Comparison of ENCODE assay signal across 21 cellular contexts in genomic region chr10:104197364-104197763, GRCh38. TPM values are rescaled to one million over a fixed set of nuclear protein-coding genes. Genes with fewer than 3 reads are reported as not detected.
DNase-seq lines count a peak whose midpoint lies in the region; ATAC-seq, FAIRE-seq and TF ChIP-seq lines count a peak whose summit lies in the region.
"Had no signal": no experiment of that assay in that cellular context is flagged by ENCODE, and none has a peak within 500 bp of the region (broad histone marks: within the 10 kb centered on the region; RNA-seq: fewer than 3 reads in every experiment).

No MANE protein-coding gene starts in this region.

- H3K79me2 ChIP-seq in PC-9 (ENCODE audit: low read depth): no peaks in the 10 kb centered on the region
- no peaks in the 10 kb centered on the region for H3K79me2 ChIP-seq in keratinocyte (ENCODE audit: control insufficient read depth, insufficient read depth, low read length)
- H3K79me2 ChIP-seq: parathyroid adenoma had no signal

- TF ChIP-seq POLR2A in suprapubic skin (IDR thresholded peaks at IDR 0.05): no peak

- ATAC-seq in GM21529 (IDR thresholded peaks at IDR 0.05; ENCODE audit: unreplicated experiment): no peak

- DNase-seq in Caki2 (ENCODE audit: low read depth) (peak; percentile 35), LoVo (ENCODE audit: low spot score) (peak; percentile 71), PC-9 (peak; percentile 9 to 74), keratinocyte (ENCODE audit: low read depth, low spot score) (peak; percentile 7), suprapubic skin (ENCODE audit: low spot score in 2 of 2) (no peak), GDM1 (lab: John Stamatoyannopoulos, UW) (no peak)
- no peak for DNase-seq in stimulated activated CD4-positive, alpha-beta T cell treated with anti-CD3 and anti-CD28 coated beads, Interleukin-12 subunit alpha, Interleukin-12 subunit beta, amount 100 ng/mL, for 4 hours
- DNase-seq: activated CD4-positive, alpha-beta T cell treated with anti-CD3 and anti-CD28 coated beads for 1 hour; activated naive CD8-positive, alpha-beta T cell treated with anti-CD3 and anti-CD28 coated beads for 36 hours; central memory CD4-positive, alpha-beta T cell; glutamatergic neuron; islet precursor cell; NCI-H1092 treated with DMSO at 0.1 percent for 48 hours; SHP77 treated with DMSO at 0.1 percent for 48 hours; stimulated activated naive CD4-positive, alpha-beta T cell treated with Interleukin-2 at 50 U/mL for 16 hours had no signal

- H3K36me3 ChIP-seq in PC-9 (ENCODE audit: low read depth) (no peaks in the 10 kb centered on the region), keratinocyte (ENCODE audit: control insufficient read depth in 2 of 2, extremely low read depth in 1 of 2, insufficient read depth in 2 of 2, low read length in 2 of 2) (no peaks in the 10 kb centered on the region), suprapubic skin (no peaks in the 10 kb centered on the region)

- BruUV-seq in PC-9 (replicated peaks; lab: Mats Ljungman, UMichigan): no TSS peak

- dilution Hi-C loops in keratinocyte (cut with MboI; ENCODE audit: extremely low pct_ligation_motif_present, low sequenced_read_pairs): no loop called here

- CTCF ChIA-PET in PC-9 (lab: Charles Lee): no interaction called here

- POLR2A ChIA-PET in PC-9 (lab: Charles Lee; ENCODE audit: unreplicated experiment): no interaction called here

- H3K27me3 ChIP-seq in PC-9 (ENCODE audit: insufficient read depth, low read depth): no peaks in the 10 kb centered on the region
- peaks cover 6% of the 10 kb centered on the region for H3K27me3 ChIP-seq in keratinocyte (ENCODE audit: control insufficient read depth, extremely low read depth, insufficient read depth, low read length)
- H3K27me3 ChIP-seq in suprapubic skin: no peaks in the 10 kb centered on the region

- H4K20me1 ChIP-seq in PC-9 (ENCODE audit: insufficient read depth): no peaks in the 10 kb centered on the region
- H4K20me1 ChIP-seq in keratinocyte (ENCODE audit: control insufficient read depth, extremely low read depth, insufficient read depth, low read length): no peaks in the 10 kb centered on the region

- in situ Hi-C loops in Caki2 (cut with HindIII; ENCODE audit: low pct_unique_long_range_greater_than_20kb, low sequenced_read_pairs): no loop called here

- TF ChIP-seq CTCF in PC-9 (conservative IDR thresholded peaks at IDR 0.05) (no peak), keratinocyte (optimal IDR thresholded peaks at IDR 0.05 in 1 of 3, IDR thresholded peaks at IDR 0.05 in 1 of 3, conservative IDR thresholded peaks at IDR 0.05 in 1 of 3; ENCODE audit: extremely low read depth in 1 of 3, insufficient read depth in 2 of 3, low read length in 3 of 3) (no peak), suprapubic skin (IDR thresholded peaks at IDR 0.05) (no peak)

- no peak overlapping the region for H3K4me3 ChIP-seq in PC-9
- H3K4me3 ChIP-seq in keratinocyte (ENCODE audit: control insufficient read depth in 2 of 3, extremely low read depth in 1 of 3, insufficient read depth in 2 of 3, low read depth in 1 of 3, low read length in 3 of 3): no peak overlapping the region
- H3K4me3 ChIP-seq in suprapubic skin: no peak overlapping the region
- H3K4me3 ChIP-seq: smooth muscle cell had no signal

- no peaks in the 10 kb centered on the region for H3K9me1 ChIP-seq in keratinocyte (ENCODE audit: control insufficient read depth, extremely low read depth, insufficient read depth, low read length)

- no peaks in the 10 kb centered on the region for H3K9me2 ChIP-seq in PC-9 (ENCODE audit: insufficient read depth)

- H3K4me2 ChIP-seq in PC-9 (peak overlapping the region; percentile 48), keratinocyte (ENCODE audit: control insufficient read depth, extremely low read depth, insufficient read depth, low read depth, low read length) (peak overlapping the region; percentile 64)
- H3K4me2 ChIP-seq: smooth muscle cell had no signal

- FAIRE-seq in keratinocyte (lab: Jason Lieb, UNC): peak; percentile 32
- FAIRE-seq: H1 had no signal

- 54% methylated on average over 2 of the region's 2 CpGs for whole genome bisulfite sequencing in suprapubic skin

- peaks cover 14% of the 10 kb centered on the region for H3K4me1 ChIP-seq in PC-9 (replicated peaks; ENCODE audit: insufficient read depth)
- H3K4me1 ChIP-seq in keratinocyte (ENCODE audit: control insufficient read depth, extremely low read depth, insufficient read depth, low read length): peaks cover 7% of the 10 kb centered on the region
- no peaks in the 10 kb centered on the region for H3K4me1 ChIP-seq in suprapubic skin
- H3K4me1 ChIP-seq: parathyroid adenoma had no signal

- H3K9me3 ChIP-seq in PC-9 (ENCODE audit: insufficient read depth, low read depth) (no peaks in the 10 kb centered on the region), keratinocyte (ENCODE audit: control insufficient read depth, low read depth, low read length) (no peaks in the 10 kb centered on the region), suprapubic skin (no peaks in the 10 kb centered on the region)

- peaks cover 10% of the 10 kb centered on the region for H3F3A ChIP-seq in PC-9 (ENCODE audit: insufficient read depth, low read depth)

- H3K27ac ChIP-seq in PC-9: no peak overlapping the region
- H3K27ac ChIP-seq in keratinocyte (ENCODE audit: control insufficient read depth, insufficient read depth, low read length): no peak overlapping the region
- no peak overlapping the region for H3K27ac ChIP-seq in suprapubic skin
- H3K27ac ChIP-seq: parathyroid adenoma had no signal

- no peak overlapping the region for H2AFZ ChIP-seq in PC-9
- peak overlapping the region; percentile 82 for H2AFZ ChIP-seq in keratinocyte (ENCODE audit: control insufficient read depth, low read length)
- H2AFZ ChIP-seq: parathyroid adenoma had no signal

- no peak overlapping the region for H3K9ac ChIP-seq in keratinocyte (ENCODE audit: control insufficient read depth, extremely low read depth, insufficient read depth, low read length)
- H3K9ac ChIP-seq: parathyroid adenoma had no signal

- TF ChIP-seq EP300 in suprapubic skin (IDR thresholded peaks at IDR 0.05): no peak

- intact Hi-C loops in PC-9 (cut with micrococcal nuclease; ENCODE audit: unreplicated experiment): loop anchor here (1.0 kb wide), 1 partner anchor 307 kb away; no protein-coding TSS in a partner anchor

RNA-seq across cellular contexts. Expression of gene CFAP43, which starts 34.8 kb away (rescaled TPM):
- total RNA-seq in Caki2 (2014; rRNA removed; shearing (Covaris generic); ENCODE audit: low replicate concordance): 1.1 and 2.7 TPM in 2 replicates
- total RNA-seq in PC-9 (2021): 6.0 and 7.1 TPM in 2 replicates
- polyA plus RNA-seq in keratinocyte: 0.20 to 0.26 TPM (median 0.25 TPM) in 3 replicates
- polyA plus RNA-seq in keratinocyte (2011; ENCODE audit: low read depth): 1.0 TPM
- 0.23 TPM in 2 replicates for polyA plus RNA-seq in keratinocyte (2011; cell fraction: cytosol; rRNA removed)
- 0.43 and 0.67 TPM in 2 replicates for polyA plus RNA-seq in keratinocyte (2011; cell fraction: nucleus; rRNA removed)
- 0.13 and 0.23 TPM in 2 replicates for polyA plus RNA-seq in keratinocyte (2012; ENCODE audit: low replicate concordance)
- 0.10 to 0.35 TPM in 2 of 3 replicates, not detected in the other for polyA minus RNA-seq in keratinocyte
- polyA minus RNA-seq in keratinocyte (2011; cell fraction: cytosol; rRNA and poly(A)+ RNA removed): not detected
- polyA minus RNA-seq in keratinocyte (2011; cell fraction: nucleus; rRNA and poly(A)+ RNA removed): 0.21 and 0.85 TPM in 2 replicates
- 1 to 10 TPM in 2 of 4 donors, under 1 TPM in 2; 0.76 to 1.5 (median 0.99) TPM for total RNA-seq in suprapubic skin
- total RNA-seq: activated naive CD8-positive, alpha-beta T cell treated with anti-CD3 and anti-CD28 coated beads for 36 hours; myocyte; T-helper 2 cell treated with Interferon-gamma antibody and Interleukin-4, amounts not matched to agents 100 ng/mL and 5 ng/mL, for 36 hours had no signal

RNA-seq across cellular contexts. Expression of gene GSTO1, which starts 57.3 kb away (rescaled TPM):
- total RNA-seq in Caki2 (2014; rRNA removed; shearing (Covaris generic); ENCODE audit: low replicate concordance): 96.6 and 108 TPM in 2 replicates
- total RNA-seq in PC-9 (2021) (71.0 and 77.3 TPM in 2 replicates), suprapubic skin (10 to 100 TPM; 38.2 to 61.4 (median 56.7) TPM)
- 260 to 338 TPM (median 267 TPM) in 3 replicates for polyA plus RNA-seq in keratinocyte
- polyA plus RNA-seq in keratinocyte (2011; ENCODE audit: low read depth): 230 TPM
- 293 and 341 TPM in 2 replicates for polyA plus RNA-seq in keratinocyte (2011; cell fraction: cytosol; rRNA removed)
- polyA plus RNA-seq in keratinocyte (2011; cell fraction: nucleus; rRNA removed): 149 and 168 TPM in 2 replicates
- polyA plus RNA-seq in keratinocyte (2012; ENCODE audit: low replicate concordance): 270 and 343 TPM in 2 replicates
- polyA minus RNA-seq in keratinocyte: 14.6 to 78.3 TPM (median 50.6 TPM) in 3 replicates
- 91.5 TPM for polyA minus RNA-seq in keratinocyte (2011; cell fraction: cytosol; rRNA and poly(A)+ RNA removed)
- polyA minus RNA-seq in keratinocyte (2011; cell fraction: nucleus; rRNA and poly(A)+ RNA removed): 27.6 and 51.2 TPM in 2 replicates

Comparison
In these comparisons a context has a peak if more than half of its experiments do, and no peak if none do; other contexts are left out.
1. DNase-seq: peak in Caki2 (single experiment), LoVo (single experiment), PC-9 (2 of 2) and keratinocyte (single experiment); none in stimulated activated CD4-positive, alpha-beta T cell treated with anti-CD3 and anti-CD28 coated beads, Interleukin-12 subunit alpha, Interleukin-12 subunit beta, amount 100 ng/mL, for 4 hours (single experiment), suprapubic skin (0 of 2) and GDM1 (single experiment).